7 cellular contexts compared by ENCODE assay signal in the genomic region with DNA sequence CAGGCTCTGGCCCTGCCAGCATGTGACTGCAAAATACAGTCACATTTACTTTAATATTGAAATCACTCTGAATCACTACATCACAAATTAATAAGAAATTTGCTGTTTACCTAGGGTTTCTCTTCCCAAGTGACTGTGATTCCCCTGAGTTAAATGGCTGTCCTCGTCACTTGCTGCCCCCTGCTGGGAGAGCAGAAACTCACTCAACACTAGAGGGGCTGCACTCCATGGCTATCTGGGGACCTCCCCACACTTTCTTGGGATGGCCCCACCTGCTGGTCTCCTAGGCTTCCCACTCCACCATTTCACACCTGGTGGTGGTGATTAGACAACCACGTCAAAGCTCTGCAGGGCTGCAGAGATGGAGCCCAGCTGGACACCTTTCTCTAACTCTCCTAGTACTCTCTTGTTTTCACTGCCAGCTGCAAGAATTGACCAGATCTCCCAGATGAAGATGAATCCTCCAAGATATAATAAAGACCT.
DNase-seq lines count a peak whose midpoint lies in the region; ATAC-seq, FAIRE-seq and TF ChIP-seq lines count a peak whose summit lies in the region.

No MANE protein-coding gene starts in this region.

- peaks cover 23% of the 10 kb centered on the region for H3K36me3 Mint-ChIP-seq in stimulated activated naive CD8-positive, alpha-beta T cell treated with anti-CD3 and anti-CD28 coated beads, Interleukin-15, Interleukin-2, amounts not matched to agents 100 ng/mL and 50 ng/mL, for 24 hours (ENCODE audit: low read depth)

- CTCF ChIA-PET in GM12878 (lab: Yijun Ruan, JAX): interaction anchor here (0.6 to 7.0 kb wide), 29 partner anchors 9 to 302 kb away, joined by 3 to 126 read pairs (median 4); no protein-coding TSS in a partner anchor

- POLR2A ChIA-PET in GM12878 (lab: Charles Lee): interaction anchor here (0.8 to 3.5 kb wide), 4 partner anchors 9 to 80 kb away, joined by 4 to 15 read pairs (median 8); no protein-coding TSS in a partner anchor

- WGBS in GM12878 (ENCODE audit: insufficient coverage, insufficient replicate concordance, low lambda C conversion rate, missing lambda C conversion rate): 0% methylated on average over 2 of the region's 2 CpGs
- WGBS in lung, 2 donors: 30 to 32% methylated on average over 2 of the region's 2 CpGs

- intact Hi-C loops in GM12878 (cut with micrococcal nuclease; ENCODE audit: unreplicated experiment): loop anchor here (1.0 to 5.0 kb wide), 5 partner anchors 49 to 243 kb away; no protein-coding TSS in a partner anchor

- H3K9me3 ChIP-seq in GM12878 (replicated peaks; ENCODE audit: control insufficient read depth, insufficient read depth, low read length): no peaks in the 10 kb centered on the region; the same call in 2 of the 3 replicates
- H3K9me3 ChIP-seq in lung (ENCODE audit: control insufficient read depth in 2 of 2, insufficient read depth in 1 of 2, low read length in 1 of 2): no peaks in the 10 kb centered on the region

- peaks cover 63% of the 10 kb centered on the region for H3K4me1 Mint-ChIP-seq in stimulated activated naive CD8-positive, alpha-beta T cell treated with anti-CD3 and anti-CD28 coated beads, Interleukin-15, Interleukin-2, amounts not matched to agents 100 ng/mL and 50 ng/mL, for 24 hours (ENCODE audit: low read depth)

- TF ChIP-seq POLR2A in GM12878 (IDR thresholded peaks at IDR 0.05; ENCODE audit: low read depth, low read length): no peak

- H3K4me1 ChIP-seq in GM12878 (ENCODE audit: control insufficient read depth, insufficient read depth, low read length) (peaks cover 4% of the 10 kb centered on the region; the same call in 1 of the 2 replicates), lung (ENCODE audit: control insufficient read depth in 2 of 2, insufficient read depth in 2 of 2, low read length in 2 of 2) (no peaks in the 10 kb centered on the region)

- TF ChIP-seq CTCF in GM12865 (IDR thresholded peaks at IDR 0.05; ENCODE audit: insufficient read depth, low read depth, low read length, missing control alignments): peak; percentile 76
- peak; percentile 89 for TF ChIP-seq CTCF in LNCAP (IDR thresholded peaks at IDR 0.05)
- TF ChIP-seq CTCF in GM12878 (IDR thresholded peaks at IDR 0.05 in 2 of 3, conservative IDR thresholded peaks at IDR 0.05 in 1 of 3; ENCODE audit: control insufficient read depth in 2 of 3, extremely low read depth in 1 of 3, insufficient read depth in 1 of 3, low read depth in 3 of 3, low read length in 3 of 3): peak; percentile 76 to 78 (median 77)
- peak; percentile 28 for TF ChIP-seq CTCF in lung (IDR thresholded peaks at IDR 0.05; ENCODE audit: control extremely low read depth, extremely low read depth)

- no peak overlapping the region for H3K4me2 ChIP-seq in GM12878 (ENCODE audit: control insufficient read depth, insufficient read depth)

- FAIRE-seq in GM12878 (lab: Jason Lieb, UNC): no peak

- peak overlapping the region; percentile 98 for H3K27ac Mint-ChIP-seq in stimulated activated naive CD8-positive, alpha-beta T cell treated with anti-CD3 and anti-CD28 coated beads, Interleukin-15, Interleukin-2, amounts not matched to agents 100 ng/mL and 50 ng/mL, for 24 hours

- H2AFZ ChIP-seq in GM12878 (ENCODE audit: control insufficient read depth, low read depth, low read length): no peak overlapping the region

- BruUV-seq in GM12878 (replicated peaks; lab: Mats Ljungman, UMichigan): no TSS peak

- SMC1A ChIA-PET in GM12878 (lab: Charles Lee; ENCODE audit: uncharacterized antibody, unreplicated experiment): interaction anchor here (0.6 to 7.6 kb wide), 26 partner anchors 9 to 249 kb away, joined by 3 to 109 read pairs (median 6); a partner anchor contains a TSS

- H3K4me3 ChIP-seq in GM12865 (ENCODE audit: low read depth, low read length) (no peak overlapping the region), GM12878 (no peak overlapping the region), lung (no peak overlapping the region)

- no peak overlapping the region for H3K9ac ChIP-seq in GM12878 (ENCODE audit: control insufficient read depth, insufficient read depth, low read length)

- no peaks in the 10 kb centered on the region for H4K20me1 ChIP-seq in GM12878 (ENCODE audit: control insufficient read depth, insufficient read depth)

- no peak overlapping the region for H3K27ac ChIP-seq in GM12878 (ENCODE audit: control insufficient read depth, insufficient read depth)
- H3K27ac ChIP-seq in lung (ENCODE audit: low read depth in 1 of 2, low read length in 1 of 2): no peak overlapping the region

- peak overlapping the region; percentile 71 for H3K4me3 Mint-ChIP-seq in stimulated activated naive CD8-positive, alpha-beta T cell treated with anti-CD3 and anti-CD28 coated beads, Interleukin-15, Interleukin-2, amounts not matched to agents 100 ng/mL and 50 ng/mL, for 24 hours

- no peaks in the 10 kb centered on the region for H3K27me3 Mint-ChIP-seq in stimulated activated naive CD8-positive, alpha-beta T cell treated with anti-CD3 and anti-CD28 coated beads, Interleukin-15, Interleukin-2, amounts not matched to agents 100 ng/mL and 50 ng/mL, for 24 hours

- H3K27me3 ChIP-seq in GM12878 (replicated peaks in 1 of 2; ENCODE audit: control insufficient read depth in 2 of 2, insufficient read depth in 2 of 2, low read length in 1 of 2) (no peaks in the 10 kb centered on the region), lung (ENCODE audit: control insufficient read depth, insufficient read depth) (no peaks in the 10 kb centered on the region)

- DNase-seq in GM12865 (ENCODE audit: low read depth): peak; percentile 87
- DNase-seq in T-helper 9 cell: peak; percentile 66
- DNase-seq in GM12878 (ENCODE audit: low read depth, low spot score): no peak
- DNase-seq in lung (ENCODE audit: low spot score): peak; percentile 33

- peak; percentile 90 for TF ChIP-seq RAD21 in GM12878 (IDR thresholded peaks at IDR 0.05; ENCODE audit: insufficient read depth, low read depth, low read length)

- ATAC-seq in GM12878 (peak; percentile 91), lung (ENCODE audit: insufficient read depth, low FRiP score) (peak; percentile 34), HG02763 (IDR thresholded peaks at IDR 0.05; ENCODE audit: unreplicated experiment) (no peak)

- RAD21 ChIA-PET in GM12878 (lab: Charles Lee; ENCODE audit: unreplicated experiment): interaction anchor here (0.6 to 7.6 kb wide), 17 partner anchors 8 to 244 kb away, joined by 3 to 97 read pairs (median 5); no protein-coding TSS in a partner anchor

- H3K36me3 ChIP-seq in GM12878 (ENCODE audit: control insufficient read depth in 2 of 2, insufficient read depth in 2 of 2, low read length in 1 of 2): no peaks in the 10 kb centered on the region
- H3K36me3 ChIP-seq in lung (ENCODE audit: control insufficient read depth in 2 of 2, insufficient read depth in 2 of 2, low read length in 2 of 2): no peaks in the 10 kb centered on the region

- no peaks in the 10 kb centered on the region for H3K79me2 ChIP-seq in GM12878 (ENCODE audit: control insufficient read depth, insufficient read depth, low read length)

- peaks cover 12% of the 10 kb centered on the region for H3K9me3 Mint-ChIP-seq in stimulated activated naive CD8-positive, alpha-beta T cell treated with anti-CD3 and anti-CD28 coated beads, Interleukin-15, Interleukin-2, amounts not matched to agents 100 ng/mL and 50 ng/mL, for 24 hours

- TF ChIP-seq EP300 in GM12878 (IDR thresholded peaks at IDR 0.05; ENCODE audit: borderline replicate concordance in 1 of 2, control insufficient read depth in 1 of 2, low read depth in 2 of 2, low read length in 2 of 2): no peak

- in situ Hi-C loops in GM12878 (cut with MboI): no loop called here

TF ChIP-seq in GM12878, 131 proteins besides CTCF, POLR2A, EP300 and RAD21 (continues in another document):
- TF ChIP-seq SMAD5 (IDR thresholded peaks at IDR 0.05; ENCODE audit: low read depth): no peak
- peak; percentile 89 for TF ChIP-seq YY1 (IDR thresholded peaks at IDR 0.05; ENCODE audit: low read depth, low read length)
- 0 out of 2 replicates have a peak, but pooled peaks have one; percentile 10 for TF ChIP-seq TCF3 (IDR thresholded peaks at IDR 0.05; ENCODE audit: borderline replicate concordance, insufficient read depth, low read depth, low read length)
- no peak for TF ChIP-seq CHD2 (IDR thresholded peaks at IDR 0.05; ENCODE audit: borderline replicate concordance, low read depth, low read length)
- TF ChIP-seq CBX5 (IDR thresholded peaks at IDR 0.05; ENCODE audit: low read depth): peak; percentile 67; the same call in 1 of the 2 replicates
- TF ChIP-seq, protein P1, sequence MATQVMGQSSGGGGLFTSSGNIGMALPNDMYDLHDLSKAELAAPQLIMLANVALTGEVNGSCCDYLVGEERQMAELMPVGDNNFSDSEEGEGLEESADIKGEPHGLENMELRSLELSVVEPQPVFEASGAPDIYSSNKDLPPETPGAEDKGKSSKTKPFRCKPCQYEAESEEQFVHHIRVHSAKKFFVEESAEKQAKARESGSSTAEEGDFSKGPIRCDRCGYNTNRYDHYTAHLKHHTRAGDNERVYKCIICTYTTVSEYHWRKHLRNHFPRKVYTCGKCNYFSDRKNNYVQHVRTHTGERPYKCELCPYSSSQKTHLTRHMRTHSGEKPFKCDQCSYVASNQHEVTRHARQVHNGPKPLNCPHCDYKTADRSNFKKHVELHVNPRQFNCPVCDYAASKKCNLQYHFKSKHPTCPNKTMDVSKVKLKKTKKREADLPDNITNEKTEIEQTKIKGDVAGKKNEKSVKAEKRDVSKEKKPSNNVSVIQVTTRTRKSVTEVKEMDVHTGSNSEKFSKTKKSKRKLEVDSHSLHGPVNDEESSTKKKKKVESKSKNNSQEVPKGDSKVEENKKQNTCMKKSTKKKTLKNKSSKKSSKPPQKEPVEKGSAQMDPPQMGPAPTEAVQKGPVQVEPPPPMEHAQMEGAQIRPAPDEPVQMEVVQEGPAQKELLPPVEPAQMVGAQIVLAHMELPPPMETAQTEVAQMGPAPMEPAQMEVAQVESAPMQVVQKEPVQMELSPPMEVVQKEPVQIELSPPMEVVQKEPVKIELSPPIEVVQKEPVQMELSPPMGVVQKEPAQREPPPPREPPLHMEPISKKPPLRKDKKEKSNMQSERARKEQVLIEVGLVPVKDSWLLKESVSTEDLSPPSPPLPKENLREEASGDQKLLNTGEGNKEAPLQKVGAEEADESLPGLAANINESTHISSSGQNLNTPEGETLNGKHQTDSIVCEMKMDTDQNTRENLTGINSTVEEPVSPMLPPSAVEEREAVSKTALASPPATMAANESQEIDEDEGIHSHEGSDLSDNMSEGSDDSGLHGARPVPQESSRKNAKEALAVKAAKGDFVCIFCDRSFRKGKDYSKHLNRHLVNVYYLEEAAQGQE (IDR thresholded peaks at IDR 0.05; ENCODE audit: low read depth, low read length): no peak
- TF ChIP-seq NFIC (IDR thresholded peaks at IDR 0.05; ENCODE audit: low read depth, low read length): 0 out of 2 replicates have a peak, but pooled peaks have one; percentile 21
- 0 out of 4 replicates have a peak, but pooled peaks of 1 of the 2 experiments have one; percentile 21 for TF ChIP-seq ETV6 (conservative IDR thresholded peaks at IDR 0.05 in 1 of 2, IDR thresholded peaks at IDR 0.05 in 1 of 2; ENCODE audit: borderline replicate concordance in 1 of 2, low read depth in 1 of 2)
- no peak for TF ChIP-seq ZNF207 (IDR thresholded peaks at IDR 0.05; ENCODE audit: borderline replicate concordance)
- TF ChIP-seq EED (IDR thresholded peaks at IDR 0.05; ENCODE audit: low read depth): peak; percentile 72
- peak; percentile 70 for TF ChIP-seq IKZF1 (conservative IDR thresholded peaks at IDR 0.05)

Comparison
In these comparisons a context has a peak if more than half of its experiments do, and no peak if none do; other contexts are left out.
1. CTCF ChIP-seq: peak in every context shown above with its lines; median percentile 89 in LNCAP; 77 in GM12878; 76 in GM12865; 28 in lung.